ENCODE assay signal across 22 cellular contexts in the genomic region with DNA sequence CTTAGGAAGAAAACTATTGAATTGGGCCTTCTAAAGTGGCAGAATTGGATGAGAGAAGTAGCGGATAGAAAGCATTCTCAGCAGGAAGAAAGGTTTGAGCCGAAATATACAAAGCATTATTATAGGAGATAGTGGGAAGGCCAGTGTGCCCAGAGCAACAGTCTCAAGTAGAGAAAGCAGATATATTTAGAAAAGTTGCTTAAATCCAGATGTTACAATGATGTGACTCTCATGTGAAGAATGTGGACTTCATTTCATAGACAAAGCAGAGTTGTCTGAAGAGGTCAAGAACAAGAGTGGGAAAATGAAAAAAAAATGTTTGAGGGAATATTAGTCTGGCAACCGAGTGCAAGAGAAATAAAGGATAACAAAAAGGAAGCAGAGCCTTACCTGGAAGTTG.
DNase-seq lines count a peak whose midpoint lies in the region; ATAC-seq and TF ChIP-seq lines count a peak whose summit lies in the region.
"Had no signal": no experiment of that assay in that cellular context is flagged by ENCODE, and none has a peak within 500 bp of the region (broad histone marks: within the 10 kb centered on the region; RNA-seq: fewer than 3 reads in every experiment).

No MANE protein-coding gene starts in this region.

- H3K27ac ChIP-seq in SK-N-SH (ENCODE audit: low read depth in 2 of 2, low read length in 1 of 2) (peak overlapping the region; percentile 23 to 83; a peak in 1 of 4 replicates), sigmoid colon (peak overlapping the region; percentile 71 to 90 (median 85))
- no peak overlapping the region for H3K27ac ChIP-seq in CD4-positive, alpha-beta memory T cell (ENCODE audit: low read depth, low read length)
- H3K27ac ChIP-seq: cardiac muscle cell, left lung, pancreas, WERI-Rb-1 had no signal

- H3K36me3 Mint-ChIP-seq in CD4-positive, alpha-beta memory T cell: no peaks in the 10 kb centered on the region
- no peaks in the 10 kb centered on the region for H3K36me3 Mint-ChIP-seq in stimulated activated naive B cell treated with anti-CD40 and anti-IgM and Interleukin-4, amounts not matched to agents 10 μg/mL and 1 μg/mL and 100 μg/mL, for 72 hours
- H3K36me3 Mint-ChIP-seq: activated naive CD8-positive, alpha-beta T cell had no signal

- no peak overlapping the region for H3K27ac Mint-ChIP-seq in CD4-positive, alpha-beta memory T cell
- no peak overlapping the region for H3K27ac Mint-ChIP-seq in stimulated activated naive B cell treated with anti-CD40 and anti-IgM and Interleukin-4, amounts not matched to agents 10 μg/mL and 1 μg/mL and 100 μg/mL, for 72 hours
- H3K27ac Mint-ChIP-seq: activated naive CD8-positive, alpha-beta T cell; activated T-cell treated with anti-CD3 and anti-CD28 coated beads, Interleukin-2, amount 50 U/mL, for 24 hours; T-helper 1 cell treated with Interleukin-12 subunit alpha and Interleukin-12 subunit beta and Interleukin-4 antibody, amounts not matched to agents 30 μg/mL and 1 μg/mL, for 36 hours had no signal

- peaks cover 12% of the 10 kb centered on the region for H3F3A ChIP-seq in SK-N-SH (replicated peaks; ENCODE audit: insufficient read depth)

- H3K4me1 ChIP-seq in SK-N-SH (ENCODE audit: control insufficient read depth in 1 of 2, insufficient read depth in 2 of 2, low read depth in 1 of 2, low read length in 1 of 2) (peaks cover 11 to 18% of the 10 kb centered on the region in 2 experiments), sigmoid colon (peaks cover 0 to 96% (median 74%) of the 10 kb centered on the region in 4 donors)
- H3K4me1 ChIP-seq in CD4-positive, alpha-beta memory T cell (ENCODE audit: insufficient read depth, low read length): no peaks in the 10 kb centered on the region
- H3K4me1 ChIP-seq: pancreas, upper lobe of left lung had no signal

- no peak overlapping the region for H3K9ac ChIP-seq in SK-N-SH

- H3K9me2 ChIP-seq in SK-N-SH: no peaks in the 10 kb centered on the region

- no peak overlapping the region for H2AFZ ChIP-seq in SK-N-SH (ENCODE audit: low read depth)

- TF ChIP-seq CTCF in AG09309 (IDR thresholded peaks at IDR 0.05; ENCODE audit: control insufficient read depth, insufficient read depth, low read depth, low read length, missing control alignments) (no peak), SK-N-SH (IDR thresholded peaks at IDR 0.05) (no peak), sigmoid colon (IDR thresholded peaks at IDR 0.05) (no peak)

- WGBS in SK-N-SH (ENCODE audit: low lambda C conversion rate): 69% methylated on average over 3 of the region's 3 CpGs
- WGBS in sigmoid colon, 2 donors: 88% methylated on average over 3 of the region's 3 CpGs

- no peak for TF ChIP-seq POLR2A in sigmoid colon (IDR thresholded peaks at IDR 0.05)

- H3K36me3 ChIP-seq in SK-N-SH (replicated peaks in 1 of 2; ENCODE audit: control insufficient read depth in 1 of 2, insufficient read depth in 2 of 2, low read length in 1 of 2) (peaks cover 0 to 33% of the 10 kb centered on the region in 2 experiments), sigmoid colon (no peaks in the 10 kb centered on the region)
- H3K36me3 ChIP-seq in CD4-positive, alpha-beta memory T cell (ENCODE audit: insufficient read depth, low read length): no peaks in the 10 kb centered on the region
- H3K36me3 ChIP-seq: cardiac muscle cell, left lung, pancreas, upper lobe of left lung, WERI-Rb-1 had no signal

- H3K4me2 ChIP-seq in SK-N-SH: peak overlapping the region; percentile 59; the same call in 1 of the 2 replicates

- TF ChIP-seq EP300 in SK-N-SH (IDR thresholded peaks at IDR 0.05; ENCODE audit: borderline replicate concordance in 1 of 2, low read depth in 1 of 2, low read length in 1 of 2): no peak
- no peak for TF ChIP-seq EP300 in sigmoid colon (IDR thresholded peaks at IDR 0.05)

- TF ChIP-seq RAD21 in SK-N-SH (IDR thresholded peaks at IDR 0.05; ENCODE audit: low read length): no peak

- no peaks in the 10 kb centered on the region for H4K20me1 ChIP-seq in SK-N-SH (ENCODE audit: insufficient read depth)

- H3K9me3 Mint-ChIP-seq in CD4-positive, alpha-beta memory T cell: no peaks in the 10 kb centered on the region
- H3K9me3 Mint-ChIP-seq in stimulated activated naive B cell treated with anti-CD40 and anti-IgM and Interleukin-4, amounts not matched to agents 10 μg/mL and 1 μg/mL and 100 μg/mL, for 72 hours: no peaks in the 10 kb centered on the region
- H3K9me3 Mint-ChIP-seq: activated T-cell treated with anti-CD3 and anti-CD28 coated beads, Interleukin-2, amount 50 U/mL, for 24 hours; T-helper 1 cell treated with Interleukin-12 subunit alpha and Interleukin-12 subunit beta and Interleukin-4 antibody, amounts not matched to agents 30 μg/mL and 1 μg/mL, for 36 hours had no signal

- H3K4me1 Mint-ChIP-seq in CD4-positive, alpha-beta memory T cell: no peaks in the 10 kb centered on the region
- H3K4me1 Mint-ChIP-seq in stimulated activated naive B cell treated with anti-CD40 and anti-IgM and Interleukin-4, amounts not matched to agents 10 μg/mL and 1 μg/mL and 100 μg/mL, for 72 hours: no peaks in the 10 kb centered on the region

- H3K4me3 ChIP-seq in AG09309 (ENCODE audit: control insufficient read depth, low read depth, low read length): no peak overlapping the region
- no peak overlapping the region for H3K4me3 ChIP-seq in SK-N-SH (ENCODE audit: low read depth in 2 of 2, low read length in 1 of 2)
- H3K4me3 ChIP-seq in sigmoid colon: no peak overlapping the region
- H3K4me3 ChIP-seq in CD4-positive, alpha-beta memory T cell (ENCODE audit: low read length in 2 of 2): no peak overlapping the region
- H3K4me3 ChIP-seq: cardiac muscle cell, left lung, pancreas, upper lobe of left lung had no signal

- ATAC-seq in GM21447 (IDR thresholded peaks at IDR 0.05; ENCODE audit: unreplicated experiment): no peak
- ATAC-seq in stimulated activated naive B cell treated with anti-CD40 and anti-IgM and Interleukin-4, amounts not matched to agents 10 μg/mL and 1 μg/mL and 100 μg/mL, for 72 hours (replicated peaks): no peak
- ATAC-seq: left lung, pancreas had no signal

- peaks cover 0 to 11% of the 10 kb centered on the region in 2 donors for H3K27me3 Mint-ChIP-seq in CD4-positive, alpha-beta memory T cell
- H3K27me3 Mint-ChIP-seq in stimulated activated naive B cell treated with anti-CD40 and anti-IgM and Interleukin-4, amounts not matched to agents 10 μg/mL and 1 μg/mL and 100 μg/mL, for 72 hours: peaks cover 1 to 15% of the 10 kb centered on the region in 2 donors
- H3K27me3 Mint-ChIP-seq: activated naive CD8-positive, alpha-beta T cell had no signal

- CTCF ChIA-PET in SK-N-SH (lab: Yijun Ruan, JAX): interaction anchor here (1.0 kb wide), 2 partner anchors 61 to 258 kb away, joined by 3 read pairs; no protein-coding TSS in a partner anchor
- CTCF ChIA-PET in CD4-positive, alpha-beta memory T cell (lab: Charles Lee; ENCODE audit: partially characterized antibody): interaction anchor here (0.7 kb wide), 1 partner anchor 9 kb away, joined by 3 read pairs; no protein-coding TSS in a partner anchor

- H3K27me3 ChIP-seq in SK-N-SH (ENCODE audit: insufficient read depth): no peaks in the 10 kb centered on the region
- no peaks in the 10 kb centered on the region for H3K27me3 ChIP-seq in sigmoid colon
- H3K27me3 ChIP-seq in CD4-positive, alpha-beta memory T cell (ENCODE audit: insufficient read depth, low read length): no peaks in the 10 kb centered on the region
- H3K27me3 ChIP-seq: cardiac muscle cell, left lung, pancreas, upper lobe of left lung had no signal

- no peaks in the 10 kb centered on the region for H3K79me2 ChIP-seq in SK-N-SH (ENCODE audit: insufficient read depth)

- intact Hi-C loops in sigmoid colon (cut with DNase I): no loop called here
- intact Hi-C loops in CD4-positive, alpha-beta memory T cell (cut with micrococcal nuclease): no loop called here

- POLR2A ChIA-PET in SK-N-SH (lab: Yijun Ruan, JAX): no interaction called here
- POLR2A ChIA-PET in CD4-positive, alpha-beta memory T cell (lab: Charles Lee; ENCODE audit: partially characterized antibody): no interaction called here

- DNase-seq in AG09309 (ENCODE audit: low read depth) (peak; percentile 64), SK-N-SH (no peak), fibroblast of peridontal ligament (ENCODE audit: extremely low read depth) (peak; percentile 93), sigmoid colon (no peak), ecto neural progenitor cell (ENCODE audit: low spot score) (no peak)
- no peak for DNase-seq in CD4-positive, alpha-beta memory T cell
- DNase-seq in stimulated activated naive B cell treated with anti-CD40 and anti-IgM and Interleukin-4, amounts not matched to agents 10 μg/mL and 1 μg/mL and 100 μg/mL, for 72 hours: no peak
- DNase-seq: activated CD4-positive, alpha-beta T cell treated with anti-CD3 and anti-CD28 coated beads, Interleukin-2, amount 50 U/mL, for 48 hours; activated T-cell treated with anti-CD3 and anti-CD28 coated beads, Interleukin-2, amount 50 U/mL, for 24 hours; effector CD8-positive, alpha-beta T cell; IMR-90; left lung; NCI-H187 treated with DMSO at 0.1 percent for 48 hours; NCI-H446 treated with DMSO at 0.1 percent for 48 hours; pancreas; small intestine; upper lobe of left lung; WERI-Rb-1 had no signal

- no peak overlapping the region for H3K4me3 Mint-ChIP-seq in CD4-positive, alpha-beta memory T cell
- H3K4me3 Mint-ChIP-seq in stimulated activated naive B cell treated with anti-CD40 and anti-IgM and Interleukin-4, amounts not matched to agents 10 μg/mL and 1 μg/mL and 100 μg/mL, for 72 hours: no peak overlapping the region
- H3K4me3 Mint-ChIP-seq: activated naive CD8-positive, alpha-beta T cell; activated T-cell treated with anti-CD3 and anti-CD28 coated beads, Interleukin-2, amount 50 U/mL, for 24 hours; T-helper 1 cell treated with Interleukin-12 subunit alpha and Interleukin-12 subunit beta and Interleukin-4 antibody, amounts not matched to agents 30 μg/mL and 1 μg/mL, for 36 hours had no signal

- H3K9me3 ChIP-seq in SK-N-SH (no peaks in the 10 kb centered on the region), sigmoid colon (no peaks in the 10 kb centered on the region)
- no peaks in the 10 kb centered on the region for H3K9me3 ChIP-seq in CD4-positive, alpha-beta memory T cell (ENCODE audit: control insufficient read depth in 1 of 2, low read length in 2 of 2)
- H3K9me3 ChIP-seq: left lung, pancreas, upper lobe of left lung had no signal

TF ChIP-seq in SK-N-SH, 30 proteins besides CTCF, POLR2A, EP300 and RAD21:
- TF ChIP-seq TCF12 (IDR thresholded peaks at IDR 0.05): peak; percentile 67
- no peak for TF ChIP-seq RXRA (IDR thresholded peaks at IDR 0.05; ENCODE audit: borderline replicate concordance, low read depth)

Comparison
In these comparisons a context has a peak if more than half of its experiments do, and no peak if none do; other contexts are left out.
1. DNase-seq: peak in AG09309 (single experiment) and fibroblast of peridontal ligament (single experiment); none in SK-N-SH (single experiment), sigmoid colon (single experiment), CD4-positive, alpha-beta memory T cell (0 of 5), ecto neural progenitor cell (single experiment) and stimulated activated naive B cell treated with anti-CD40 and anti-IgM and Interleukin-4, amounts not matched to agents 10 μg/mL and 1 μg/mL and 100 μg/mL, for 72 hours (single experiment).